10 cellular contexts compared by ENCODE assay signal in genomic region chr14:92759300-92759678, GRCh38. TPM values are rescaled to one million over a fixed set of nuclear protein-coding genes. Genes with fewer than 3 reads are reported as not detected.
DNase-seq lines count a peak whose midpoint lies in the region; ATAC-seq, FAIRE-seq and TF ChIP-seq lines count a peak whose summit lies in the region.
"Had no signal": no experiment of that assay in that cellular context is flagged by ENCODE, and none has a peak within 500 bp of the region (broad histone marks: within the 10 kb centered on the region; RNA-seq: fewer than 3 reads in every experiment).

No MANE protein-coding gene starts in this region.

- no peaks in the 10 kb centered on the region for H3K36me3 ChIP-seq in mammary epithelial cell (ENCODE audit: insufficient read depth, low read length)

- ATAC-seq in GM19351 (IDR thresholded peaks at IDR 0.05; ENCODE audit: unreplicated experiment): peak; percentile 39

- H3K27me3 ChIP-seq in mammary epithelial cell (ENCODE audit: insufficient read depth, low read length): no peaks in the 10 kb centered on the region

- no peaks in the 10 kb centered on the region for H3K79me2 ChIP-seq in mammary epithelial cell (ENCODE audit: insufficient read depth, low read length)

- intact Hi-C loops in mammary epithelial cell (cut with micrococcal nuclease): no loop called here

- no peak overlapping the region for H3K9ac ChIP-seq in mammary epithelial cell (ENCODE audit: insufficient read depth, low read length)

- dilution Hi-C loops in mammary epithelial cell (cut with HindIII; ENCODE audit: low sequenced_read_pairs): no loop called here

- no peak overlapping the region for H3K27ac ChIP-seq in mammary epithelial cell (ENCODE audit: insufficient read depth, low read depth, low read length)

- 67% methylated on average over 4 of the region's 4 CpGs for WGBS in mammary epithelial cell (ENCODE audit: low coverage, missing lambda C conversion rate)

- no peak overlapping the region for H3K4me2 ChIP-seq in mammary epithelial cell (ENCODE audit: insufficient read depth, low read depth, low read length)

- no peak for FAIRE-seq in urothelium cell line (lab: Jason Lieb, UNC)
- FAIRE-seq: G401.6, TTC549 had no signal

- H4K20me1 ChIP-seq in mammary epithelial cell (ENCODE audit: insufficient read depth, low read length): no peaks in the 10 kb centered on the region

- peaks cover 4% of the 10 kb centered on the region for H3K4me1 ChIP-seq in mammary epithelial cell (ENCODE audit: insufficient read depth, low read length)

- no peak overlapping the region for H3K4me3 ChIP-seq in mammary epithelial cell (replicated peaks in 1 of 3; ENCODE audit: insufficient read depth in 1 of 3, low read depth in 2 of 3, low read length in 3 of 3)

- DNase-seq in A172 (ENCODE audit: low spot score) (peak; percentile 71), NCI-H2196 treated with DMSO at 0.1 percent for 48 hours (lab: John Stamatoyannopoulos, UW; ENCODE audit: unreplicated experiment) (peak; percentile 22), mammary epithelial cell (peak; percentile 38), hypothalamus (lab: John Stamatoyannopoulos, UW) (no peak), urothelium cell line (ENCODE audit: low spot score) (no peak), activated gamma-delta T cell treated with Interleukin-2 at 50 U/mL for 16 hours (no peak)
- no peak for DNase-seq in activated CD8-positive, alpha-beta memory T cell treated with anti-CD3 and anti-CD28 coated beads, Interleukin-2, amount 50 U/mL, for 48 hours

- CTCF ChIA-PET in mammary epithelial cell (lab: Charles Lee; ENCODE audit: low non-redundant PET): no interaction called here

- no peaks in the 10 kb centered on the region for H3K9me3 ChIP-seq in mammary epithelial cell (replicated peaks; ENCODE audit: insufficient read depth, low read length)

- no TSS peak for BruUV-seq in mammary epithelial cell (replicated peaks; lab: Mats Ljungman, UMichigan)

- in situ Hi-C loops in mammary epithelial cell (cut with MboI; ENCODE audit: low sequenced_read_pairs in 2 of 2): no loop called here

- no peak overlapping the region for H2AFZ ChIP-seq in mammary epithelial cell (ENCODE audit: low read depth, low read length)

- TF ChIP-seq CTCF in mammary epithelial cell (conservative IDR thresholded peaks at IDR 0.05 in 1 of 2, IDR thresholded peaks at IDR 0.05 in 1 of 2; ENCODE audit: extremely low read depth in 1 of 2, insufficient read depth in 1 of 2, low read depth in 1 of 2, low read length in 2 of 2): no peak

RNA-seq across cellular contexts. Expression of gene LGMN, which starts 10.9 kb away (rescaled TPM):
- total RNA-seq in A172 (2014; rRNA removed; shearing (Covaris generic)): 13.0 and 21.3 TPM in 2 replicates
- 10 to 100 TPM; 28.8 to 30.2 TPM for total RNA-seq in mammary epithelial cell
- 47.9 TPM for polyA plus RNA-seq in mammary epithelial cell
- polyA minus RNA-seq in mammary epithelial cell: 69.8 TPM

RNA-seq across cellular contexts. Expression of gene GOLGA5, which starts 34.8 kb away (rescaled TPM):
- 24.7 and 28.1 TPM in 2 replicates for total RNA-seq in A172 (2014; rRNA removed; shearing (Covaris generic))
- total RNA-seq in mammary epithelial cell: 10 to 100 TPM; 38.1 to 48.5 TPM
- polyA plus RNA-seq in mammary epithelial cell: 18.9 TPM
- 16.0 TPM for polyA minus RNA-seq in mammary epithelial cell

Comparison
In these comparisons a context has a peak if more than half of its experiments do, and no peak if none do; other contexts are left out.
1. DNase-seq: peak in A172 (single experiment), NCI-H2196 treated with DMSO at 0.1 percent for 48 hours (single experiment) and mammary epithelial cell (single experiment); none in hypothalamus (0 of 51), urothelium cell line (single experiment), activated gamma-delta T cell treated with Interleukin-2 at 50 U/mL for 16 hours (single experiment) and activated CD8-positive, alpha-beta memory T cell treated with anti-CD3 and anti-CD28 coated beads, Interleukin-2, amount 50 U/mL, for 48 hours (single experiment).